Comparison of ENCODE assay signal across 8 cellular contexts in the genomic region with DNA sequence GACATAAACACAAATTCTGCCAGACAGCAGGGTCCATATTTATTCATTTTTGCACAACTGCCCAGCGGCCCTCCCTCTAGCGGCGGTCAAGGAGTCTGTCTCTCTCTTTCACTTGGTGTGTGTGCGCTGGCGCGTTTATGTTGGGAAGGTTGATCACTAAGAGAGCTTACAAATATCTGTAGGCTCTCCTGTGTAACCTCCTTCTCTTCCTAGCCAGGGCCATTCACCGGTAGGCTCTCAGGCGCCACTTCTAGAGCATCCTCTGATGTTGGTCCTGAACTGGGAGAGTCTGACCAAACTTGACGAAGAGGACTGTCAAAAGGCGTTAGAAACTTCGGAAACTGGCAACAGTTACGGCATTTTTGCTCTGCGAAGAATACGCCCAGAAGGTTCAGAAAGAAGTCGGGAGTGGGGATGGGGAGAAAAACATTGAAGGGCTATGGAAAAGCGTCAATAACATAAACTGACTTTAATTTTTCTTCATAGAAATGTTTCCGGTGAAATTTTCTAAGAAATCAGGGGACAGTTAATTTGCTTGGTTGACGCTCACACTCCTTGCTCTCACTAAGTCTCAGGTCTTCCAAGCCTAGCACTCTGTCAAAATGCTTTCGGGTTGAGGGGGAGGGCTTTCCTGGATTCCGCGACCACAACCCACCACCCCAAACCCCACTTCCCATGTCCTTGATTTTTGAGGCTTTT.
DNase-seq lines count a peak whose midpoint lies in the region; ATAC-seq and TF ChIP-seq lines count a peak whose summit lies in the region.
"Had no signal": no experiment of that assay in that cellular context is flagged by ENCODE, and none has a peak within 500 bp of the region (broad histone marks: within the 10 kb centered on the region; RNA-seq: fewer than 3 reads in every experiment).

No MANE protein-coding gene starts in this region.

- no peaks in the 10 kb centered on the region; the same call in 1 of the 2 replicates for H4K20me1 ChIP-seq in GM23338 (replicated peaks; ENCODE audit: insufficient read depth)

- ATAC-seq in GM23338 = peak; percentile 16
- ATAC-seq in psoas muscle = no peak
- ATAC-seq in GM18861 (IDR thresholded peaks at IDR 0.05; ENCODE audit: unreplicated experiment) = no peak

- H3K27me3 ChIP-seq in GM23338 (ENCODE audit: insufficient read depth) (no peaks in the 10 kb centered on the region), psoas muscle (ENCODE audit: insufficient read depth in 3 of 3, low read length in 2 of 3) (peaks cover 0 to 23% (median 9%) of the 10 kb centered on the region in 3 donors)

- WGBS in psoas muscle, 3 donors = 2 to 3% (median 2%) methylated on average over 21 of the region's 21 CpGs

- intact Hi-C loops in psoas muscle (cut with DNase I) = no loop called here

- TF ChIP-seq CTCF in GM23338 (conservative IDR thresholded peaks at IDR 0.05; ENCODE audit: low read depth in 2 of 2) (peak; percentile 60 to 88), RWPE1 (conservative IDR thresholded peaks at IDR 0.05; ENCODE audit: low read depth) (peak; percentile 35; the same call in 1 of the 2 replicates), psoas muscle (IDR thresholded peaks at IDR 0.05) (peak; percentile 33)

- CTCF ChIA-PET in RWPE1 (lab: Yijun Ruan, JAX) = interaction anchor here (0.6 to 1.3 kb wide), 8 partner anchors 16 to 867 kb away, joined by 3 to 5 read pairs (median 3); no protein-coding TSS in a partner anchor

- in situ Hi-C loops in G401 (cut with HindIII; ENCODE audit: low sequenced_read_pairs) = no loop called here

- H3K36me3 ChIP-seq in GM23338 (ENCODE audit: insufficient read depth) (no peaks in the 10 kb centered on the region), psoas muscle (ENCODE audit: insufficient read depth in 1 of 2, low read depth in 1 of 2) (no peaks in the 10 kb centered on the region)

- H3K79me2 ChIP-seq in GM23338 (replicated peaks; ENCODE audit: insufficient read depth) = no peaks in the 10 kb centered on the region

- H3K27ac ChIP-seq in GM23338 (ENCODE audit: low read depth) = no peak overlapping the region
- no peak overlapping the region for H3K27ac ChIP-seq in RWPE1
- no peak overlapping the region for H3K27ac ChIP-seq in psoas muscle

- no peaks in the 10 kb centered on the region for H3F3A ChIP-seq in GM23338 (replicated peaks; ENCODE audit: low read depth)

- no peaks in the 10 kb centered on the region for H3K27me3 Mint-ChIP-seq in GM23338 (ENCODE audit: insufficient read depth, low read depth, poor library complexity)

- no peaks in the 10 kb centered on the region for H3K9me3 Mint-ChIP-seq in GM23338

- peak overlapping the region; percentile 86 for H3K4me3 ChIP-seq in GM23338
- peak overlapping the region; percentile 58 for H3K4me3 ChIP-seq in psoas muscle

- H3K4me2 ChIP-seq in GM23338 = peak overlapping the region; percentile 94

- no peak overlapping the region for H3K27ac Mint-ChIP-seq in GM23338
- H3K27ac Mint-ChIP-seq: naive B cell had no signal

- no peaks in the 10 kb centered on the region; the same call in 1 of the 2 replicates for H3K9me2 ChIP-seq in GM23338 (ENCODE audit: insufficient read depth)

- H3K4me1 ChIP-seq in GM23338 (ENCODE audit: insufficient read depth) (peaks cover 17% of the 10 kb centered on the region), psoas muscle (no peaks in the 10 kb centered on the region)

- DNase-seq in GM23338 (ENCODE audit: low spot score) (peak; percentile 65), RWPE1 (ENCODE audit: low spot score) (peak; percentile 28), glomerular visceral epithelial cell (ENCODE audit: extremely low spot score) (peak; percentile 81), psoas muscle (peak in 1 of 2 donors; percentile 18), NCI-H1048 (lab: John Stamatoyannopoulos, UW) (no peak), G401 (ENCODE audit: low spot score) (no peak)
- DNase-seq: naive B cell had no signal

- H2AFZ ChIP-seq in GM23338 = peak overlapping the region; percentile 99

- peak overlapping the region; percentile 89 for H3K4me3 Mint-ChIP-seq in GM23338

- no peaks in the 10 kb centered on the region for H3K36me3 Mint-ChIP-seq in GM23338 (ENCODE audit: low read depth)

- POLR2A ChIA-PET in RWPE1 (lab: Yijun Ruan, JAX; ENCODE audit: low non-redundant PET) = no interaction called here

- no peaks in the 10 kb centered on the region for H3K9me3 ChIP-seq in psoas muscle

- H3K4me1 Mint-ChIP-seq in GM23338 = peaks cover 12% of the 10 kb centered on the region

TF ChIP-seq in GM23338, 12 proteins besides CTCF, POLR2A, EP300 and RAD21:
- TF ChIP-seq EZH2phosphoT487 (IDR thresholded peaks at IDR 0.05; ENCODE audit: unreplicated experiment) (no peak), EZH2 (IDR thresholded peaks at IDR 0.05; ENCODE audit: low read depth, unreplicated experiment) (peak; percentile 44)
TF ChIP-seq in GM23338: peak in this region for 1.

Comparison
In these comparisons a context has a peak if more than half of its experiments do, and no peak if none do; other contexts are left out.
1. DNase-seq: peak in GM23338 (single experiment), RWPE1 (single experiment) and glomerular visceral epithelial cell (single experiment); none in NCI-H1048 (single experiment) and G401 (single experiment).
2. Peak in every context shown above with its lines, with median percentiles within 50 percentile points of each other: CTCF ChIP-seq.